Comparison of ENCODE assay signal across 17 cellular contexts in the genomic region with DNA sequence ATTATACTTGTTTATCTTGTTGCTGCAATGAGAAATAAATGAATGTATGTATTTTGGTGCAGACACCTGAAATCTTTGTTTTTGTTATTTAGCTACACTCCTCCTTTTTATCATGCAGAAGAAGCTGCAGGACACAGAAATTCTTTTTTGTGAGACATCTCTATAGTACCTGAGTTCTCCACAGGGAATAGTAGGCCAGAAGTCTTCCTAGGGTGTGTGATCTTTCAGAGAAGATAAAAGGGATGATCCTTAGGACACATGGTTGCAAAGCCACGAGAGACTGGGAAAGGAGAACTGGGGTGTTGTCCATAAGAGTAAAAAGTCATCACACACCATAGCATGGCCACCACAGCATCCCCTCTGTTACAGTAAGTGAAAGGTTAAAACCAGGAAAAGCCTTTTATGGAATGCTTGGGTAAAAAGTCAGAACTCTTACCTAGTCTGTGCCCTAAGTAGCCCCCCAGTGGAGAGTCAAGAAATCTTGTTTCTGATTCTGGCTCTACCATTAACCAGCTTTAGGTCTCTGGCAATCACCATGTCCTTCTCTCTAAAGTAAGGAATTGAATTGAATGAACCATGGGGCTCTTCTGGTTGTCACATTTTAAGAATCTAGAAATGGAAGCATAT. TPM values are rescaled to one million over a fixed set of nuclear protein-coding genes. Genes with fewer than 3 reads are reported as not detected.
"Had no signal": no experiment of that assay in that cellular context is flagged by ENCODE, and none has a peak within 500 bp of the region (broad histone marks: within the 10 kb centered on the region; RNA-seq: fewer than 3 reads in every experiment).

No MANE protein-coding gene starts in this region.

- H3K4me3 Mint-ChIP-seq: activated CD4-positive, alpha-beta memory T cell treated with anti-CD3 and anti-CD28 coated beads for 36 hours; activated CD4-positive, alpha-beta T cell treated with anti-CD3 and anti-CD28 coated beads for 36 hours; activated naive CD4-positive, alpha-beta T cell treated with anti-CD3 and anti-CD28 coated beads, Interleukin-2, amount 50 U/mL, for 24 hours; activated T-cell treated with anti-CD3 and anti-CD28 coated beads, Interleukin-2, amount 50 U/mL, for 24 hours; memory B cell; natural killer cell; stimulated activated naive CD8-positive, alpha-beta T cell treated with anti-CD3 and anti-CD28 coated beads, Interleukin-15, amount 100 ng/mL, for 72 hours had no signal

- H3K4me3 ChIP-seq: adrenal gland, left ventricle myocardium inferior, upper lobe of left lung had no signal

- H3K9me3 ChIP-seq: adrenal gland, left ventricle myocardium inferior, neutrophil, upper lobe of left lung had no signal

- H2AFZ ChIP-seq: parathyroid adenoma had no signal

- ATAC-seq: activated CD4-positive, alpha-beta T cell treated with anti-CD3 and anti-CD28 coated beads for 36 hours; esophagus mucosa; natural killer cell; stimulated activated naive CD8-positive, alpha-beta T cell treated with anti-CD3 and anti-CD28 coated beads, Interleukin-15, amount 100 ng/mL, for 72 hours had no signal

- H3K9me3 Mint-ChIP-seq: activated CD4-positive, alpha-beta memory T cell treated with anti-CD3 and anti-CD28 coated beads for 36 hours; activated naive CD4-positive, alpha-beta T cell treated with anti-CD3 and anti-CD28 coated beads, Interleukin-2, amount 50 U/mL, for 24 hours; activated T-cell treated with anti-CD3 and anti-CD28 coated beads, Interleukin-2, amount 50 U/mL, for 24 hours; memory B cell; natural killer cell; stimulated activated naive CD8-positive, alpha-beta T cell treated with anti-CD3 and anti-CD28 coated beads, Interleukin-15, amount 100 ng/mL, for 72 hours had no signal

- H3K9ac ChIP-seq: parathyroid adenoma had no signal

- H3K27ac Mint-ChIP-seq: activated CD4-positive, alpha-beta memory T cell treated with anti-CD3 and anti-CD28 coated beads for 36 hours; activated CD4-positive, alpha-beta T cell treated with anti-CD3 and anti-CD28 coated beads for 36 hours; activated naive CD4-positive, alpha-beta T cell treated with anti-CD3 and anti-CD28 coated beads, Interleukin-2, amount 50 U/mL, for 24 hours; activated T-cell treated with anti-CD3 and anti-CD28 coated beads, Interleukin-2, amount 50 U/mL, for 24 hours; memory B cell; natural killer cell had no signal

- H3K36me3 Mint-ChIP-seq: activated CD4-positive, alpha-beta memory T cell treated with anti-CD3 and anti-CD28 coated beads for 36 hours; memory B cell; natural killer cell had no signal

- H3K79me2 ChIP-seq: parathyroid adenoma had no signal

- H3K4me1 Mint-ChIP-seq: activated CD4-positive, alpha-beta T cell treated with anti-CD3 and anti-CD28 coated beads for 36 hours; activated naive CD4-positive, alpha-beta T cell treated with anti-CD3 and anti-CD28 coated beads, Interleukin-2, amount 50 U/mL, for 24 hours; memory B cell; natural killer cell; stimulated activated naive CD8-positive, alpha-beta T cell treated with anti-CD3 and anti-CD28 coated beads, Interleukin-15, amount 100 ng/mL, for 72 hours had no signal

- H3K27me3 ChIP-seq: adrenal gland, neutrophil, upper lobe of left lung had no signal

- H3K27ac ChIP-seq: adrenal gland, left ventricle myocardium inferior, neutrophil, parathyroid adenoma, upper lobe of left lung had no signal

- H3K36me3 ChIP-seq: adrenal gland, left ventricle myocardium inferior, neutrophil, upper lobe of left lung had no signal

- DNase-seq: activated CD4-positive, alpha-beta memory T cell treated with anti-CD3 and anti-CD28 coated beads for 36 hours; activated CD4-positive, alpha-beta T cell treated with anti-CD3 and anti-CD28 coated beads for 36 hours; activated T-cell treated with anti-CD3 and anti-CD28 coated beads, Interleukin-2, amount 50 U/mL, for 24 hours; adrenal gland; hippocampal formation; left ventricle myocardium inferior; natural killer cell; stimulated activated CD4-positive, alpha-beta T cell treated with anti-CD3 and anti-CD28 coated beads, Interleukin-1b, Interleukin-23, amount 100 ng/mL, for 48 hours; stimulated activated naive CD8-positive, alpha-beta T cell treated with anti-CD3 and anti-CD28 coated beads, Interleukin-15, amount 100 ng/mL, for 72 hours; upper lobe of left lung had no signal

- H3K4me1 ChIP-seq: adrenal gland, left ventricle myocardium inferior, parathyroid adenoma, upper lobe of left lung had no signal

RNA-seq across cellular contexts. Expression of a gene that starts 31.9 kb away (rescaled TPM):
- total RNA-seq: activated CD4-positive, alpha-beta memory T cell treated with anti-CD3 and anti-CD28 coated beads for 36 hours; activated CD4-positive, alpha-beta T cell treated with anti-CD3 and anti-CD28 coated beads for 36 hours; adrenal gland; esophagus mucosa; glomerular endothelial cell; kidney epithelial cell; left ventricle myocardium inferior; natural killer cell; upper lobe of left lung had no signal
